Comparison of ENCODE assay signal across 8 cellular contexts in the genomic region with DNA sequence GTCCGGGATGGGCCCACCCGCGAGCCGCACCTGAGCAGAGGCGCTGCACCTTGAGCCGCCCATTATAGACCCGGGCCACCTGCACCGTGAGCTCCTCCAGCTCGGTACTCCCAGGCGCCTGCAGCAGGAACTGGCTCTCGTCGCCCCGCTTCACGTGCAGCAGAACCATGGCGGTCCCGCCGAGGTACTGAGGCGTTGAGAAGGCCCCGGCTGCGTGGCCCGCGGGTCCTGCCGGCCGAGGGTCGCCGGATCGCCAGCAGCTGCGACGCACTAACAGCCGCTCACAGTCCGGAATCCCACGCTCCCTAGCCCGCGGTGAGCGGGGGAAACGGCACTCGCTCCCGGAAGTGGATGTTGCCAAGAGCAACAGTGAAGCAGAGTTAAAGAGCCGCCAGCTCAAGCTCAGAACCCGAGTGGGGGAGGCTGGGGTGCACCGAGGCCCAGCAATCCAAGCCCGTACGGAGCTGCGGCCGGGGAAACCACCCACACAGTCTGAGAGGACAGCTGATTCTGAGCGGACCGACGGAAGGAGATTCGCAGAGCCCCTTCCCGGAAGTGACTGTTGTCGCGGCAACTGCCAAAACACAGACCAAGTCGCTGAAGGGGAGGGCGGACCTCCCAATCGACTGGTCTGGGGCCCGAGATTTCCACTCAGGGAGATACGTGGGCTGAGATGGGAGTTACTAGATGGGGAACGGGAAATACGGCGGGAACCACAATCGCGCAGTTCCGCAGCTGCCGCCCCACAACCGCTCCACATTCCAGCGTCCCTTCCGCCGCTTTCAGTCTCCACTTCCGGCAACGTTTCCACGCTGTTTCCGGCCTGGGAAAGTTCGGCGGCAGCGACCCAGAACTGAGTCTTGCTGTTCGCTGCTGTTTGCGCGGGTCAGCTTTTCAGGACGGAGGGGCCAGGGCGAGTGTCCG. TPM values are rescaled to one million over a fixed set of nuclear protein-coding genes. Genes with fewer than 3 reads are reported as not detected.
A peak's percentile ranks its signal among the peaks of the same experiment; 100 is the strongest.
DNase-seq lines count a peak whose midpoint lies in the region; ATAC-seq and TF ChIP-seq lines count a peak whose summit lies in the region.

A gene with protein sequence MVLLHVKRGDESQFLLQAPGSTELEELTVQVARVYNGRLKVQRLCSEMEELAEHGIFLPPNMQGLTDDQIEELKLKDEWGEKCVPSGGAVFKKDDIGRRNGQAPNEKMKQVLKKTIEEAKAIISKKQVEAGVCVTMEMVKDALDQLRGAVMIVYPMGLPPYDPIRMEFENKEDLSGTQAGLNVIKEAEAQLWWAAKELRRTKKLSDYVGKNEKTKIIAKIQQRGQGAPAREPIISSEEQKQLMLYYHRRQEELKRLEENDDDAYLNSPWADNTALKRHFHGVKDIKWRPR (minus strand): TSS at position 303 of the 924 bp plus-strand sequence. CDS start 134 bp downstream, at position 169.

- H3K4me2 ChIP-seq in MM.1S (ENCODE audit: low read depth, low read length), result peak within 1 kb of the TSS; percentile 78

- TF ChIP-seq CTCF in MM.1S (IDR thresholded peaks at IDR 0.05; ENCODE audit: low read length) (no peak), foreskin keratinocyte (conservative IDR thresholded peaks at IDR 0.05) (no peak)

- ATAC-seq in foreskin keratinocyte, result peak; percentile 96

- H3K79me2 ChIP-seq in MM.1S (ENCODE audit: low read length), result peaks cover 32% of the 10 kb centered on the region

- no peaks in the 10 kb centered on the region for H4K20me1 ChIP-seq in MM.1S (ENCODE audit: insufficient read depth, low read length)

- H3K9ac ChIP-seq in MM.1S (ENCODE audit: low read length) (peak within 1 kb of the TSS; percentile 80), subcutaneous abdominal adipose tissue (ENCODE audit: low read length in 5 of 5) (peak within 1 kb of the TSS; percentile 87 to 97 (median 94))

- peak within 1 kb of the TSS; percentile 99 for H3K4me3 ChIP-seq in HAP-1
- H3K4me3 ChIP-seq in MM.1S (ENCODE audit: low read length), result peak within 1 kb of the TSS; percentile 87
- H3K4me3 ChIP-seq in SJCRH30, result peak within 1 kb of the TSS; percentile 76
- H3K4me3 ChIP-seq in neuron (ENCODE audit: low read length), result peak within 1 kb of the TSS; percentile 80
- peak within 1 kb of the TSS; percentile 87 to 97 (median 93) for H3K4me3 ChIP-seq in subcutaneous abdominal adipose tissue (ENCODE audit: low read depth in 1 of 5, low read length in 5 of 5)

- H3K27me3 ChIP-seq in HAP-1 (ENCODE audit: low read depth), result no peaks in the 10 kb centered on the region
- H3K27me3 ChIP-seq in MM.1S (replicated peaks; ENCODE audit: insufficient read depth, low read length), result 0 out of 2 replicates have a peak, but pooled peaks cover 3% of the 10 kb centered on the region
- H3K27me3 ChIP-seq in SJCRH30, result no peaks in the 10 kb centered on the region
- no peaks in the 10 kb centered on the region for H3K27me3 ChIP-seq in foreskin keratinocyte
- no peaks in the 10 kb centered on the region for H3K27me3 ChIP-seq in neuron (ENCODE audit: insufficient read depth, low read length)
- no peaks in the 10 kb centered on the region for H3K27me3 ChIP-seq in subcutaneous abdominal adipose tissue (ENCODE audit: control insufficient read depth in 5 of 5, insufficient read depth in 4 of 5, low read length in 5 of 5)

- H2AFZ ChIP-seq in MM.1S (ENCODE audit: low read length), result peak within 1 kb of the TSS; percentile 89
- peak within 1 kb of the TSS; percentile 86 for H2AFZ ChIP-seq in neuron (ENCODE audit: low read depth, low read length)

- DNase-seq in G401 (ENCODE audit: low spot score) (peak; percentile 94), HAP-1 (ENCODE audit: low spot score in 2 of 2) (peak; percentile 90 to 93), MM.1S (peak; percentile 95), SJCRH30 (peak; percentile 92), foreskin keratinocyte (peak; percentile 89 to 94)
- DNase-seq in activated naive CD4-positive, alpha-beta T cell (lab: John Stamatoyannopoulos, UW), result peak; percentile 66 to 79 (median 73)

- H3K27ac ChIP-seq in MM.1S (ENCODE audit: low read length) (peak within 1 kb of the TSS; percentile 78), SJCRH30 (peak within 1 kb of the TSS; percentile 85), foreskin keratinocyte (peak within 1 kb of the TSS; percentile 65), subcutaneous abdominal adipose tissue (ENCODE audit: low read depth, low read length) (peak within 1 kb of the TSS; percentile 98)

- H3K9me3 ChIP-seq in HAP-1 (no peaks in the 10 kb centered on the region), MM.1S (replicated peaks; ENCODE audit: insufficient read depth, low read length) (no peaks in the 10 kb centered on the region), SJCRH30 (replicated peaks) (no peaks in the 10 kb centered on the region), neuron (ENCODE audit: low read length) (no peaks in the 10 kb centered on the region), subcutaneous abdominal adipose tissue (ENCODE audit: control insufficient read depth in 5 of 5, low read length in 5 of 5) (no peaks in the 10 kb centered on the region)

- H3K4me1 ChIP-seq in HAP-1 (0 out of 2 replicates have a peak, but pooled peaks cover 5% of the 10 kb centered on the region), MM.1S (ENCODE audit: low read length) (peaks cover 4% of the 10 kb centered on the region; the same call in 1 of the 2 replicates), SJCRH30 (peaks cover 5% of the 10 kb centered on the region; the same call in 1 of the 2 replicates), foreskin keratinocyte (no peaks in the 10 kb centered on the region), neuron (ENCODE audit: insufficient read depth, low read length) (peaks cover 11% of the 10 kb centered on the region), subcutaneous abdominal adipose tissue (ENCODE audit: control insufficient read depth in 5 of 5, insufficient read depth in 5 of 5, low read length in 5 of 5) (peaks cover 3 to 21% (median 17%) of the 10 kb centered on the region in 5 donors)

- peaks cover 21% of the 10 kb centered on the region for H3K36me3 ChIP-seq in HAP-1 (replicated peaks)
- H3K36me3 ChIP-seq in MM.1S (replicated peaks; ENCODE audit: insufficient read depth, low read length), result peaks cover 4% of the 10 kb centered on the region; the same call in 1 of the 2 replicates
- no peaks in the 10 kb centered on the region for H3K36me3 ChIP-seq in SJCRH30
- peaks cover 10% of the 10 kb centered on the region for H3K36me3 ChIP-seq in neuron (ENCODE audit: insufficient read depth, low read length)
- peaks cover 6 to 22% (median 12%) of the 10 kb centered on the region in 5 donors for H3K36me3 ChIP-seq in subcutaneous abdominal adipose tissue (ENCODE audit: control insufficient read depth in 5 of 5, insufficient read depth in 5 of 5, low read length in 5 of 5)

- H3F3A ChIP-seq in MM.1S (ENCODE audit: insufficient read depth, low read length), result peaks cover 12% of the 10 kb centered on the region

- H3K9me2 ChIP-seq in MM.1S (replicated peaks; ENCODE audit: insufficient read depth, low read length), result no peaks in the 10 kb centered on the region

- in situ Hi-C loops in G401 (cut with HindIII; ENCODE audit: low sequenced_read_pairs), result no loop called here
- in situ Hi-C loops in HAP-1 (cut with MboI; ENCODE audit: low sequenced_read_pairs), result no loop called here

RNA-seq across cellular contexts. Expression of the gene that starts here (rescaled TPM):
- 60.0 and 83.8 TPM in 2 replicates for total RNA-seq in G401 (2014; rRNA removed; shearing (Covaris generic))
- 35.4 and 37.2 TPM in 2 replicates for total RNA-seq in SJCRH30 (2014; rRNA removed; shearing (Covaris generic))
- 51.6 and 53.2 TPM in 2 replicates for total RNA-seq in foreskin keratinocyte
- polyA plus RNA-seq in foreskin keratinocyte, result 51.6 and 53.2 TPM in 2 replicates

Comparison
In these comparisons a context has a peak if more than half of its experiments do, and no peak if none do; other contexts are left out.
1. Peak in every context shown above with its lines: DNase-seq, ATAC-seq, H3K4me3 ChIP-seq and H3K27ac ChIP-seq.